In the genomic region with DNA sequence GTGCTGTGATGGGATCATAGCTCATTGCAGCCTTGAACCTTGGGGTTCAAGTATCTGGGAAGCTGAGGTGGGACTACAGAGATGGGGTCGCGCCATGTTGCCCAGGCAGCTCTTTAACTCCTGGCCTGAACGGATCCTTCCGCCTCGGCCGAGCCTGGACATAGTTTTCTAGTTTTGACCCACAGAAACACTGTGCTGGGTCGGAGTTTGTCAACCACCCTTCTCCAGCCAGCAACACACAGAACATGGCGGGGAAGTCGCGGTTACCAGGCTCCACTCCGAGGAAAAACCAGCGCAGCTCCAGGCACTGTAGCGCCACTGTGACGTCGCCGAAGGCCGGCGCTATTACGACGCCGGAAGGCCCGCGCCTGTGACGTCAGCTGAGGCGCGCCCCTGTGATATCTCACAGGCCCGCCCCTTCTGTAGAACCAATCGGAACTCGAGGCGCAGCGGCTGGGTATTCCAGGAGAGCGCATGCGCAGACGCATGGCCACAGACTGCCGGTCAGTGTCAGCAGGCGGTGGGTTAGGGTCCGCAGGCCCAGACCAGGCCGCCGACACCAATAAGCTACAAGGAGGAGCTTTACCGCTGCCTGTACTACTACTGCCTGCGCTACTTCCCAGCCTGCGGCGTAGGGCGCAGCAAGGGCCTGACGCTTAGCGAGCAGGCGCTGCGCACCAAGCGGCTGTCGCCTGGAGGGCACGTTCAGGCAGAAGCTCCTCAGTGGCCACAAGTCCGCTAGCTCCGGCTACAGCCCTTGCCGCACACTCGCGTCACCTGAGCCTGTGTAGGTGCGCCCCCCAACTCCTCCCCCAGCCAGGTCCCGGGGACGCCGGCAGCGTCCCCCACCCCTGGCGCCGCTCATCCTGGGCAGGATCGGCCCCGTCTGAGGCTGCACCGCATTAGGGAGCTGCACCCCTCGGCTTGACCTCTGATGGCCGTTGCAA, we compare ENCODE assay signal across 8 cellular contexts.
A peak's percentile ranks its signal among the peaks of the same experiment; 100 is the strongest.
DNase-seq lines count a peak whose midpoint lies in the region; ATAC-seq and TF ChIP-seq lines count a peak whose summit lies in the region.

No MANE protein-coding gene starts in this region.

- H3K36me3 ChIP-seq in heart left ventricle: peaks cover 0 to 3% (median 0%) of the 10 kb centered on the region in 9 donors
- no peaks in the 10 kb centered on the region for H3K36me3 ChIP-seq in upper lobe of right lung

- no peaks in the 10 kb centered on the region for H3K27me3 ChIP-seq in heart left ventricle
- H3K27me3 ChIP-seq in upper lobe of right lung: no peaks in the 10 kb centered on the region

- H3K27ac ChIP-seq in adipose tissue (ENCODE audit: low read depth, low read length) (peak overlapping the region; percentile 83), heart left ventricle (peak overlapping the region; percentile 81 to 97 (median 92)), upper lobe of right lung (peak overlapping the region; percentile 98)

- H3K9me3 ChIP-seq in heart left ventricle (no peaks in the 10 kb centered on the region), upper lobe of right lung (no peaks in the 10 kb centered on the region)

- ATAC-seq in HG02759 (IDR thresholded peaks at IDR 0.05; ENCODE audit: unreplicated experiment) (peak; percentile 97), heart left ventricle (peak; percentile 98 to 99 (median 98)), upper lobe of right lung (peak; percentile 98)

- H3K4me1 ChIP-seq in heart left ventricle (peaks cover 0 to 21% (median 10%) of the 10 kb centered on the region in 12 donors), upper lobe of right lung (peaks cover 8% of the 10 kb centered on the region)

- WGBS in adipose tissue, 3 donors: 0 to 1% (median 0%) methylated on average over 68 of the region's 68 CpGs
- 0 to 1% (median 0%) methylated on average over 43 to 68 of the region's 68 CpGs for WGBS in heart left ventricle, 4 donors

- H3K4me3 ChIP-seq in heart left ventricle (peak overlapping the region; percentile 33 to 93 (median 68)), upper lobe of right lung (peak overlapping the region; percentile 76)

- DNase-seq in NCI-H1417 (lab: John Stamatoyannopoulos, UW): peak; percentile 99
- peak; percentile 91 to 96 for DNase-seq in SW 1271 (lab: John Stamatoyannopoulos, UW)
- peak; percentile 98 to 99 (median 98) for DNase-seq in heart left ventricle
- peak; percentile 96 to 100 (median 98) for DNase-seq in posterior cingulate gyrus
- DNase-seq in upper lobe of right lung: peak; percentile 99

- TF ChIP-seq CTCF in GM12873 (IDR thresholded peaks at IDR 0.05; ENCODE audit: insufficient read depth, low read depth, low read length, missing control alignments): peak; percentile 47
- TF ChIP-seq CTCF in heart left ventricle (IDR thresholded peaks at IDR 0.05): peak in 7 of 12 donors; percentile 13 to 40 (median 23)
- peak; percentile 30 for TF ChIP-seq CTCF in upper lobe of right lung (IDR thresholded peaks at IDR 0.05)

- intact Hi-C loops in heart left ventricle (cut with DNase I) (loop anchor here in 3 of 10 donors (5.0 to 10.0 kb wide), 3 partner anchors 349 to 351 kb away; no protein-coding TSS in a partner anchor), posterior cingulate gyrus (cut with DNase I) (loop anchor here (5.0 to 10.0 kb wide), 4 partner anchors 81 to 511 kb away; a partner anchor contains a TSS), upper lobe of right lung (cut with DNase I) (no loop called here)

- TF ChIP-seq POLR2A in heart left ventricle (IDR thresholded peaks at IDR 0.05): peak; percentile 65 to 97

Comparison
In these comparisons a context has a peak if more than half of its experiments do, and no peak if none do; other contexts are left out.
1. Peak in every context shown above with its lines: DNase-seq, ATAC-seq, H3K4me3 ChIP-seq and H3K27ac ChIP-seq.